ENCODE assay signal across 18 cellular contexts in genomic region chr18:33901894-33902512, GRCh38.
DNase-seq lines count a peak whose midpoint lies in the region; ATAC-seq and TF ChIP-seq lines count a peak whose summit lies in the region.
"Had no signal": no experiment of that assay in that cellular context is flagged by ENCODE, and none has a peak within 500 bp of the region (broad histone marks: within the 10 kb centered on the region; RNA-seq: fewer than 3 reads in every experiment).

No MANE protein-coding gene starts in this region.

- CTCF ChIA-PET in naive thymus-derived CD4-positive, alpha-beta T cell (lab: Charles Lee) = no interaction called here

- H3K4me1 ChIP-seq in endodermal cell (ENCODE audit: control insufficient read depth, insufficient read depth, low read length) = no peaks in the 10 kb centered on the region
- H3K4me1 ChIP-seq in naive thymus-derived CD4-positive, alpha-beta T cell (ENCODE audit: control insufficient read depth in 2 of 2, insufficient read depth in 2 of 2, low read length in 2 of 2) = no peaks in the 10 kb centered on the region
- H3K4me1 ChIP-seq in testis = no peaks in the 10 kb centered on the region
- H3K4me1 ChIP-seq: Caco-2, SJCRH30 had no signal

- H3K9me3 Mint-ChIP-seq in endodermal cell = peaks cover 79% of the 10 kb centered on the region
- peaks cover 3 to 55% (median 20%) of the 10 kb centered on the region in 11 donors for H3K9me3 Mint-ChIP-seq in naive thymus-derived CD4-positive, alpha-beta T cell

- intact Hi-C loops in naive thymus-derived CD4-positive, alpha-beta T cell (cut with micrococcal nuclease) = loop anchor here in 1 of 2 donors (10.0 kb wide), 1 partner anchor 927 kb away; no protein-coding TSS in a partner anchor
- intact Hi-C loops in testis (cut with DNase I; ENCODE audit: low total_unique reads) = no loop called here

- H3K27me3 ChIP-seq in endodermal cell (ENCODE audit: control insufficient read depth, insufficient read depth, low read length, poor library complexity, severe bottlenecking) (no peaks in the 10 kb centered on the region), testis (no peaks in the 10 kb centered on the region)
- no peaks in the 10 kb centered on the region for H3K27me3 ChIP-seq in naive thymus-derived CD4-positive, alpha-beta T cell (ENCODE audit: control insufficient read depth in 2 of 2, insufficient read depth in 2 of 2, low read length in 2 of 2)
- H3K27me3 ChIP-seq: SJCRH30 had no signal

- no peak for TF ChIP-seq POLR2A in testis (IDR thresholded peaks at IDR 0.05)

- DNase-seq in COR-L47 (lab: John Stamatoyannopoulos, UW) (peak; percentile 15), DMS114 treated with DMSO at 0.1 percent for 48 hours (lab: John Stamatoyannopoulos, UW; ENCODE audit: unreplicated experiment) (peak; percentile 2), MV-4-11 (lab: John Stamatoyannopoulos, UW) (peak; percentile 8), endodermal cell (no peak), testis (no peak)
- DNase-seq in naive thymus-derived CD4-positive, alpha-beta T cell = no peak
- DNase-seq in effector CD4-positive, alpha-beta T cell = no peak
- DNase-seq: ACHN; AML-193; Caco-2; GOT3; NCI-H187; NCI-H524; NK-92 treated with Interleukin-12 subunit alpha and Interleukin-12 subunit beta, amount 100 ng/mL, for 24 hours; PC-3; SJCRH30; T-helper 2 cell had no signal

- no peak overlapping the region for H3K27ac Mint-ChIP-seq in endodermal cell
- H3K27ac Mint-ChIP-seq in naive thymus-derived CD4-positive, alpha-beta T cell = no peak overlapping the region

- H3K36me3 Mint-ChIP-seq in endodermal cell (ENCODE audit: low read depth) = peaks cover 2% of the 10 kb centered on the region
- no peaks in the 10 kb centered on the region for H3K36me3 Mint-ChIP-seq in naive thymus-derived CD4-positive, alpha-beta T cell

- H3K4me3 Mint-ChIP-seq in endodermal cell = no peak overlapping the region
- H3K4me3 Mint-ChIP-seq in naive thymus-derived CD4-positive, alpha-beta T cell = no peak overlapping the region

- WGBS in endodermal cell (ENCODE audit: insufficient coverage in 1 of 2, insufficient read length in 1 of 2), 2 experiments = no CpG with 5 or more reads among the region's 1 CpG
- WGBS in testis, 2 donors = 95 to 97% methylated on average over 1 of the region's 1 CpG

- no peaks in the 10 kb centered on the region for H3K27me3 Mint-ChIP-seq in endodermal cell (ENCODE audit: insufficient read depth)
- no peaks in the 10 kb centered on the region for H3K27me3 Mint-ChIP-seq in naive thymus-derived CD4-positive, alpha-beta T cell

- no peaks in the 10 kb centered on the region for H3K36me3 ChIP-seq in endodermal cell (ENCODE audit: control insufficient read depth, insufficient read depth, low read length)
- H3K36me3 ChIP-seq in naive thymus-derived CD4-positive, alpha-beta T cell (ENCODE audit: control insufficient read depth in 2 of 3, insufficient read depth in 3 of 3, low read length in 3 of 3) = no peaks in the 10 kb centered on the region
- no peaks in the 10 kb centered on the region for H3K36me3 ChIP-seq in testis (ENCODE audit: low read depth, missing control alignments)
- H3K36me3 ChIP-seq: SJCRH30 had no signal

- no peak overlapping the region for H3K9ac ChIP-seq in endodermal cell (ENCODE audit: extremely low read depth, low read length, poor library complexity, severe bottlenecking)

- ATAC-seq in naive thymus-derived CD4-positive, alpha-beta T cell = no peak
- ATAC-seq: HepG2, PC-3 had no signal

- peak overlapping the region; percentile 37 for H3K4me3 ChIP-seq in endodermal cell (ENCODE audit: low read length)
- no peak overlapping the region for H3K4me3 ChIP-seq in naive thymus-derived CD4-positive, alpha-beta T cell (ENCODE audit: low read length)
- H3K4me3 ChIP-seq in testis = no peak overlapping the region
- H3K4me3 ChIP-seq: SJCRH30 had no signal

- H3K27ac ChIP-seq in endodermal cell (ENCODE audit: low read depth, low read length) (no peak overlapping the region), testis (no peak overlapping the region)
- no peak overlapping the region for H3K27ac ChIP-seq in naive thymus-derived CD4-positive, alpha-beta T cell (ENCODE audit: low read depth, low read length)
- H3K27ac ChIP-seq: SJCRH30 had no signal

- H3K9me3 ChIP-seq in endodermal cell (ENCODE audit: control insufficient read depth, low read length) = peaks cover 74% of the 10 kb centered on the region
- peaks cover 0 to 6% (median 0%) of the 10 kb centered on the region in 3 experiments for H3K9me3 ChIP-seq in naive thymus-derived CD4-positive, alpha-beta T cell (ENCODE audit: control insufficient read depth in 2 of 3, low read length in 3 of 3)
- H3K9me3 ChIP-seq in testis = no peaks in the 10 kb centered on the region
- H3K9me3 ChIP-seq: Caco-2, SJCRH30 had no signal

- POLR2A ChIA-PET in naive thymus-derived CD4-positive, alpha-beta T cell (lab: Charles Lee) = no interaction called here

- no peaks in the 10 kb centered on the region for H3K4me1 Mint-ChIP-seq in endodermal cell
- H3K4me1 Mint-ChIP-seq in naive thymus-derived CD4-positive, alpha-beta T cell = no peaks in the 10 kb centered on the region

- TF ChIP-seq CTCF in endodermal cell (conservative IDR thresholded peaks at IDR 0.05) (no peak), testis (IDR thresholded peaks at IDR 0.05) (no peak)

Comparison
In these comparisons a context has a peak if more than half of its experiments do, and no peak if none do; other contexts are left out.
1. DNase-seq: peak in COR-L47 (single experiment), DMS114 treated with DMSO at 0.1 percent for 48 hours (single experiment) and MV-4-11 (single experiment); none in endodermal cell (single experiment), naive thymus-derived CD4-positive, alpha-beta T cell (0 of 9), testis (single experiment) and effector CD4-positive, alpha-beta T cell (single experiment).